1 cellular context compared by ENCODE assay signal in genomic region chr17:60087882-60088669, GRCh38.
TF ChIP-seq lines count a peak whose summit lies in the region.

No MANE protein-coding gene starts in this region.

TF ChIP-seq in IMR-90, 13 proteins besides CTCF, POLR2A, EP300 and RAD21:
- TF ChIP-seq RCOR1 (IDR thresholded peaks at IDR 0.05; ENCODE audit: insufficient replicate concordance, low read length) (no peak), BHLHE40 (IDR thresholded peaks at IDR 0.05; ENCODE audit: low read depth, low read length) (no peak), MAZ (IDR thresholded peaks at IDR 0.05; ENCODE audit: borderline replicate concordance, low read depth, low read length) (no peak), NFE2L2 (IDR thresholded peaks at IDR 0.05; ENCODE audit: low read depth, low read length) (no peak), MAFK (IDR thresholded peaks at IDR 0.05; ENCODE audit: low read depth, low read length) (no peak), CHD1 (IDR thresholded peaks at IDR 0.05; ENCODE audit: low read depth, low read length) (no peak), FOS (IDR thresholded peaks at IDR 0.05; ENCODE audit: low read depth, low read length) (no peak), CEBPB (IDR thresholded peaks at IDR 0.05; ENCODE audit: low read depth, low read length) (no peak), USF2 (IDR thresholded peaks at IDR 0.05; ENCODE audit: low read depth, low read length) (no peak), SMC3 (IDR thresholded peaks at IDR 0.05; ENCODE audit: low read depth, low read length) (no peak), MXI1 (IDR thresholded peaks at IDR 0.05; ENCODE audit: borderline replicate concordance, low read depth, low read length) (no peak), RFX5 (IDR thresholded peaks at IDR 0.05; ENCODE audit: low read depth, low read length) (no peak), ELK1 (IDR thresholded peaks at IDR 0.05; ENCODE audit: borderline replicate concordance, low read depth, low read length) (no peak)
